In the genomic region with DNA sequence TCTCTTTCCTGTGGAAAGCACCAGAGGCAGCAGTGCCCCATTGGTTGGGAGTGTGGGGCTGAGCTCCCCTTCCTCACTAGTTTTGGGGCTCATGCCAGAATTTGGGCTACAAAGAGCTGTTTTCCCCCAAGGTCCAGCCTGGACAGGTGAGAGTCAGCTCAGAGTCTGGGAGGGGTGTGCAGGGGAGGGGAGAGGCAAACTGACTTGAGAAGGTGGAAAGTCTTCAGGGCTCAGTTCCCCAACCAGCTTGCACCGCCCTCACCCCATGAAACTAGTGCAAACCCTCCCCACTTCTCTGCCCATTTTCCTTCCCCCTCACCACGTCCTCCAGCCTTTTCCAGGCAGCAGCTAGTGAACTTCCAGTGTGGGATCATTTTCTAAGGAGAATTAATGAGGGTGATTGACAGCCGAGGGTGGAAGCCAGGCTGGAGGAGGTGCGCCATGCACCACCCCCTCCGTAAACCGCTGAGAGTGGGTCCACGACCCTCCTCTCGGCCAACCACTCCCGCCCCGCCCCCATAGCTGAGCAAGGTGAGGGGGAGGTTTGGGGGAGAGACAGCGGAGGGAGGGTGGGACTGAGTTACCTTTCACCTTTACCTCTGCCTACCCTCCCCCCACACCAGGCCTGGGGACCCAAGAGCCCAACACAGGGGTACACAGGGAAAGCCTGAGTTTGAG, we compare ENCODE assay signal across 25 cellular contexts. TPM values are rescaled to one million over a fixed set of nuclear protein-coding genes. Genes with fewer than 3 reads are reported as not detected.
"Had no signal": no experiment of that assay in that cellular context is flagged by ENCODE, and none has a peak within 500 bp of the region (broad histone marks: within the 10 kb centered on the region; RNA-seq: fewer than 3 reads in every experiment).

No MANE protein-coding gene starts in this region.

- H3K36me3 Mint-ChIP-seq: stimulated activated effector memory CD8-positive, alpha-beta T cell treated with anti-CD3 and anti-CD28 coated beads, Interleukin-12 subunit alpha, Interleukin-12 subunit beta, amount 100 ng/mL, for 72 hours had no signal

- DNase-seq: activated CD4-positive, alpha-beta T cell treated with anti-CD3 and anti-CD28 coated beads, Interleukin-2, amount 50 U/mL, for 1 hour; activated gamma-delta T cell; activated T-cell treated with anti-CD3 and anti-CD28 coated beads, Interleukin-2, amount 50 U/mL, for 72 hours; adrenal gland; cerebellar nuclear complex; cortex of kidney; erythroblast; foreskin melanocyte; hypothalamus; immature natural killer cell; kidney glomerular epithelial cell; left ventricle myocardium superior; mesenchymal stem cell; mucosa of descending colon; naive B cell; ovary; right lobe of liver; small intestine; stimulated activated CD4-positive, alpha-beta T cell treated with anti-CD3 and anti-CD28 coated beads, Interleukin-4, amount 100 ng/mL, for 24 hours; testis; upper lobe of left lung had no signal

- H3K9me3 Mint-ChIP-seq: activated T-cell treated with anti-CD3 and anti-CD28 coated beads, Interleukin-2, amount 50 U/mL, for 72 hours; stimulated activated effector memory CD8-positive, alpha-beta T cell treated with anti-CD3 and anti-CD28 coated beads, Interleukin-12 subunit alpha, Interleukin-12 subunit beta, amount 100 ng/mL, for 72 hours had no signal

- H3K4me3 ChIP-seq: adrenal gland, breast epithelium, mucosa of descending colon, ovary, right lobe of liver, testis, upper lobe of left lung had no signal

- H3K27ac Mint-ChIP-seq: activated naive CD4-positive, alpha-beta T cell treated with anti-CD3 and anti-CD28 coated beads, Interleukin-2, amount 50 U/mL, for 72 hours; activated T-cell treated with anti-CD3 and anti-CD28 coated beads, Interleukin-2, amount 50 U/mL, for 72 hours; immature natural killer cell; stimulated activated effector memory CD8-positive, alpha-beta T cell treated with anti-CD3 and anti-CD28 coated beads, Interleukin-12 subunit alpha, Interleukin-12 subunit beta, amount 100 ng/mL, for 72 hours had no signal

- H3K36me3 ChIP-seq: adrenal gland, breast epithelium, ovary, right lobe of liver, upper lobe of left lung had no signal

- H3K9me3 ChIP-seq: adrenal gland, breast epithelium, mucosa of descending colon, ovary, right lobe of liver, testis, upper lobe of left lung had no signal

- H3K4me1 ChIP-seq: right lobe of liver had no signal

- ATAC-seq: activated naive CD4-positive, alpha-beta T cell treated with anti-CD3 and anti-CD28 coated beads, Interleukin-2, amount 50 U/mL, for 72 hours; activated T-cell treated with anti-CD3 and anti-CD28 coated beads, Interleukin-2, amount 50 U/mL, for 72 hours; left ventricle myocardium superior; mucosa of descending colon; right lobe of liver; stimulated activated effector memory CD8-positive, alpha-beta T cell treated with anti-CD3 and anti-CD28 coated beads, Interleukin-12 subunit alpha, Interleukin-12 subunit beta, amount 100 ng/mL, for 72 hours had no signal

- H3K27ac ChIP-seq: adrenal gland, breast epithelium, ovary, right lobe of liver, testis, upper lobe of left lung had no signal

RNA-seq across cellular contexts. Expression of a gene that starts 6.3 kb away (rescaled TPM):
- total RNA-seq: astrocyte, left ventricle myocardium superior, right lobe of liver had no signal

RNA-seq across cellular contexts. Expression of a gene that starts 32.3 kb away (rescaled TPM):
- total RNA-seq: left ventricle myocardium superior, right lobe of liver had no signal
